In genomic region chr20:17896247-17896723, GRCh38 we compare ENCODE assay signal across 9 cellular contexts.
DNase-seq lines count a peak whose midpoint lies in the region; ATAC-seq and TF ChIP-seq lines count a peak whose summit lies in the region.
"Had no signal": no experiment of that assay in that cellular context is flagged by ENCODE, and none has a peak within 500 bp of the region (broad histone marks: within the 10 kb centered on the region; RNA-seq: fewer than 3 reads in every experiment).

No MANE protein-coding gene starts in this region.

- H3K27ac Mint-ChIP-seq in natural killer cell treated with Interleukin-12 subunit alpha and Interleukin-12 subunit beta and Interleukin-15 and Interleukin-18, amount 100 ng/mL, for 72 hours, result peak overlapping the region in 1 of 2 donors; percentile 84

- TF ChIP-seq POLR2A in esophagus muscularis mucosa (IDR thresholded peaks at IDR 0.05; ENCODE audit: low read depth), result no peak

- no peak for TF ChIP-seq CTCF in esophagus muscularis mucosa (IDR thresholded peaks at IDR 0.05)
- TF ChIP-seq CTCF in upper lobe of right lung (IDR thresholded peaks at IDR 0.05), result no peak

- H3K4me1 ChIP-seq in esophagus muscularis mucosa, result peaks cover 23 to 35% (median 33%) of the 10 kb centered on the region in 4 donors
- peaks cover 25% of the 10 kb centered on the region for H3K4me1 ChIP-seq in upper lobe of right lung

- H3K9me3 ChIP-seq in esophagus muscularis mucosa (no peaks in the 10 kb centered on the region), upper lobe of right lung (no peaks in the 10 kb centered on the region)

- no peaks in the 10 kb centered on the region for H3K36me3 ChIP-seq in esophagus muscularis mucosa
- H3K36me3 ChIP-seq in upper lobe of right lung, result no peaks in the 10 kb centered on the region

- intact Hi-C loops in esophagus muscularis mucosa (cut with DNase I) (loop anchor here (10.0 kb wide), 1 partner anchor 99 kb away; no protein-coding TSS in a partner anchor), upper lobe of right lung (cut with DNase I) (loop anchor here (10.0 kb wide), 1 partner anchor 211 kb away; the partner anchor contains the start of gene RRBP1)

- H3K27me3 ChIP-seq in esophagus muscularis mucosa (no peaks in the 10 kb centered on the region), upper lobe of right lung (no peaks in the 10 kb centered on the region)

- H3K36me3 Mint-ChIP-seq in activated T-cell treated with anti-CD3 and anti-CD28 coated beads, Interleukin-2, amount 50 U/mL, for 4 hours (ENCODE audit: insufficient read depth), result no peaks in the 10 kb centered on the region
- no peaks in the 10 kb centered on the region for H3K36me3 Mint-ChIP-seq in natural killer cell treated with Interleukin-12 subunit alpha and Interleukin-12 subunit beta and Interleukin-15 and Interleukin-18, amount 100 ng/mL, for 72 hours
- H3K36me3 Mint-ChIP-seq: T-cell had no signal

- H3K9me3 Mint-ChIP-seq in activated T-cell treated with anti-CD3 and anti-CD28 coated beads, Interleukin-2, amount 50 U/mL, for 4 hours, result no peaks in the 10 kb centered on the region
- no peaks in the 10 kb centered on the region for H3K9me3 Mint-ChIP-seq in natural killer cell treated with Interleukin-12 subunit alpha and Interleukin-12 subunit beta and Interleukin-15 and Interleukin-18, amount 100 ng/mL, for 72 hours
- H3K9me3 Mint-ChIP-seq: T-cell had no signal

- peak overlapping the region; percentile 42 to 52 (median 46) for H3K4me3 ChIP-seq in esophagus muscularis mucosa
- no peak overlapping the region for H3K4me3 ChIP-seq in upper lobe of right lung

- H3K27ac ChIP-seq in esophagus muscularis mucosa (replicated peaks in 1 of 4), result peak overlapping the region; percentile 75 to 81 (median 78)
- H3K27ac ChIP-seq in upper lobe of right lung, result peak overlapping the region; percentile 81

- DNase-seq in activated T-cell treated with anti-CD3 and anti-CD28 coated beads, Interleukin-2, amount 50 U/mL, for 4 hours, result no peak
- DNase-seq in activated T-cell treated with anti-CD3 and anti-CD28 coated beads for 4 hours (no peak), esophagus muscularis mucosa (ENCODE audit: extremely low spot score) (no peak), upper lobe of right lung (no peak), UCSD-AML1 (lab: John Stamatoyannopoulos, UW; ENCODE audit: unreplicated experiment) (no peak)
- DNase-seq in natural killer cell treated with Interleukin-12 subunit alpha and Interleukin-12 subunit beta and Interleukin-15 and Interleukin-18, amount 100 ng/mL, for 72 hours (ENCODE audit: low spot score), result no peak

- H3K27me3 Mint-ChIP-seq in activated T-cell treated with anti-CD3 and anti-CD28 coated beads, Interleukin-2, amount 50 U/mL, for 4 hours (ENCODE audit: low read depth), result peaks cover 34% of the 10 kb centered on the region
- H3K27me3 Mint-ChIP-seq in natural killer cell treated with Interleukin-12 subunit alpha and Interleukin-12 subunit beta and Interleukin-15 and Interleukin-18, amount 100 ng/mL, for 72 hours, result peaks cover 19 to 21% of the 10 kb centered on the region in 2 donors

- TF ChIP-seq EP300 in esophagus muscularis mucosa (IDR thresholded peaks at IDR 0.05), result no peak

- no peak for ATAC-seq in activated T-cell treated with anti-CD3 and anti-CD28 coated beads, Interleukin-2, amount 50 U/mL, for 4 hours
- ATAC-seq in natural killer cell treated with Interleukin-12 subunit alpha and Interleukin-12 subunit beta and Interleukin-15 and Interleukin-18, amount 100 ng/mL, for 72 hours, result no peak
- ATAC-seq in upper lobe of right lung, result peak; percentile 31
- no peak for ATAC-seq in GM18502 (IDR thresholded peaks at IDR 0.05; ENCODE audit: poor library complexity, unreplicated experiment)
- no peak for ATAC-seq in GM21737 (IDR thresholded peaks at IDR 0.05; ENCODE audit: unreplicated experiment)

- WGBS in esophagus muscularis mucosa, result 42% methylated on average over 8 of the region's 8 CpGs

- H3K4me1 Mint-ChIP-seq in activated T-cell treated with anti-CD3 and anti-CD28 coated beads, Interleukin-2, amount 50 U/mL, for 4 hours (ENCODE audit: low read depth), result peaks cover 13% of the 10 kb centered on the region
- peaks cover 21 to 22% of the 10 kb centered on the region in 2 donors for H3K4me1 Mint-ChIP-seq in natural killer cell treated with Interleukin-12 subunit alpha and Interleukin-12 subunit beta and Interleukin-15 and Interleukin-18, amount 100 ng/mL, for 72 hours (ENCODE audit: low read depth in 2 of 2)

- H3K4me3 Mint-ChIP-seq in activated T-cell treated with anti-CD3 and anti-CD28 coated beads, Interleukin-2, amount 50 U/mL, for 4 hours, result peak overlapping the region; percentile 27
- H3K4me3 Mint-ChIP-seq in natural killer cell treated with Interleukin-12 subunit alpha and Interleukin-12 subunit beta and Interleukin-15 and Interleukin-18, amount 100 ng/mL, for 72 hours, result peak overlapping the region; percentile 55
